In the genomic region with DNA sequence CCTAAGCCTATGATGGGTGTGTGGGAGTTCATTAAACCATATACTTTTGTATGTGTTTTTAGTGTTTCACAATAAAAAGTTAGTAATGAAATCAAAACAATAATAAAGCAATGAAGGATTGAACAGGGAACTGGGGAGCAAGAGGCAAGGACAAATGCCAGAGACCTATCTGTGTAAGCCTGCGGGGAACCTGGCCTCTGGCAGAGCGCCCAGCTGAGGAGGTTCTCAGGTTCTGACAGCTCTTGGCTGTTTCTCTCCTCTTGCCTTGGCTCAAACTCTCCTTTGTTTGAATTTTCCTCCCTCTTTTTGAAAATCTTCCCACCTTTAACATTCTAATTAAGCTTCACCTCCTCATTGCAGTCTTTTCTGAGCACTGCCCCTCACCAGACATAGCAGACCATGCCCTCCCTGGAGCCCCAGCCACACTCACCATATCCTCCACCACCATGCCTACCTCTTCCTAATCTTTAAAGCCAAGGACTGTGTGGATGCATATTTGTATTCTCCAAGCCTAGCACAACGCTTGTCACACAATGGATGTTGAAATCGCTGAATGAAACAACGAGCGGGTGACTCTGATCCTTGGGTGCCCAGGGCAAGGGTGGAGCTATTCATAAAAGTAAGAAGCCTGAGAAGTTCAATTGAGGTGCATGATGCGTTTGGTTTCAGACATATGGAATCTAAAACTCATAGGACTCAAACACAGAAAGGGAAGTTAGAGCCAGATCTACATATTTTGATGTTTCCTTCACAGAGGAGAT, we compare ENCODE assay signal across 20 cellular contexts.
A peak's percentile ranks its signal among the peaks of the same experiment; 100 is the strongest.
DNase-seq lines count a peak whose midpoint lies in the region; ATAC-seq and TF ChIP-seq lines count a peak whose summit lies in the region.
"Had no signal": no experiment of that assay in that cellular context is flagged by ENCODE, and none has a peak within 500 bp of the region (broad histone marks: within the 10 kb centered on the region; RNA-seq: fewer than 3 reads in every experiment).

No MANE protein-coding gene starts in this region.

- peak overlapping the region; percentile 75; the same call in 1 of the 2 replicates for H4K5ac ChIP-seq in IMR-90 (ENCODE audit: low read depth, low read length)

- H3K9ac ChIP-seq in IMR-90 (ENCODE audit: low read depth, low read length), result no peak overlapping the region

- H3K36me3 Mint-ChIP-seq in nephron (ENCODE audit: low read depth), result peaks cover 5% of the 10 kb centered on the region
- H3K36me3 Mint-ChIP-seq: activated naive CD4-positive, alpha-beta T cell treated with anti-CD3 and anti-CD28 coated beads, Interleukin-2, amount 10 ng/mL, durations not matched to agents 7 days and 5 days; CD4-positive, alpha-beta memory T cell; naive thymus-derived CD4-positive, alpha-beta T cell had no signal

- H2AK9ac ChIP-seq in IMR-90 (replicated peaks; ENCODE audit: low read depth, low read length, poor library complexity), result no peak overlapping the region

- BruUV-seq in IMR-90 (replicated peaks; lab: Mats Ljungman, UMichigan), result no TSS peak

- no peak for TF ChIP-seq CTCF in IMR-90 (conservative IDR thresholded peaks at IDR 0.05; ENCODE audit: low read depth, low read length)
- TF ChIP-seq CTCF in fibroblast of the aortic adventitia (IDR thresholded peaks at IDR 0.05; ENCODE audit: insufficient read depth, low read length), result no peak
- TF ChIP-seq CTCF in nephron (IDR thresholded peaks at IDR 0.05; ENCODE audit: unreplicated experiment in 3 of 3), result no peak
- TF ChIP-seq CTCF in mucosa of descending colon (IDR thresholded peaks at IDR 0.05), result no peak

- H3K79me1 ChIP-seq in IMR-90 (ENCODE audit: low read depth in 1 of 2, low read length in 2 of 2), result no peaks in the 10 kb centered on the region

- DNase-seq in IMR-90 (no peak), astrocyte of the hippocampus (ENCODE audit: low read depth, low spot score) (peak; percentile 39), fibroblast of the aortic adventitia (ENCODE audit: low read depth) (peak; percentile 60), NCI-H1694 treated with DMSO at 0.1 percent for 48 hours (lab: John Stamatoyannopoulos, UW) (no peak), putamen (ENCODE audit: low spot score) (no peak), mucosa of descending colon (no peak)
- DNase-seq in stimulated activated naive CD4-positive, alpha-beta T cell treated with Interleukin-2 at 50 U/mL for 16 hours (lab: John Stamatoyannopoulos, UW), result no peak
- DNase-seq: activated CD8-positive, alpha-beta T cell treated with anti-CD3 and anti-CD28 coated beads, Interleukin-2, amount 10 ng/mL, durations not matched to agents 7 days and 5 days; activated naive CD4-positive, alpha-beta T cell treated with anti-CD3 and anti-CD28 coated beads, Interleukin-2, amount 10 ng/mL, durations not matched to agents 7 days and 5 days; activated T-cell treated with anti-CD3 and anti-CD28 coated beads, Interleukin-2, amount 50 U/mL, for 4 hours; CD4-positive, alpha-beta memory T cell; colonic mucosa; kidney; mesenchymal stem cell; naive thymus-derived CD4-positive, alpha-beta T cell; NCI-H2029; NCI-H524; tibial artery had no signal

- POLR2A ChIA-PET in IMR-90 (lab: Charles Lee; ENCODE audit: unreplicated experiment), result no interaction called here

- no peaks in the 10 kb centered on the region for H4K20me1 ChIP-seq in IMR-90 (ENCODE audit: insufficient read depth, low read length)

- H3K36me3 ChIP-seq in IMR-90 (ENCODE audit: control insufficient read depth, insufficient read depth, low read length) (no peaks in the 10 kb centered on the region), mucosa of descending colon (ENCODE audit: low read depth) (no peaks in the 10 kb centered on the region)
- H3K36me3 ChIP-seq: colonic mucosa, tibial artery had no signal

- no peak overlapping the region for H3K23ac ChIP-seq in IMR-90 (ENCODE audit: low read depth, low read length)

- dilution Hi-C loops in IMR-90 (cut with HindIII; ENCODE audit: low sequenced_read_pairs, unreplicated experiment), result no loop called here

- no peak for TF ChIP-seq RAD21 in IMR-90 (IDR thresholded peaks at IDR 0.05; ENCODE audit: low read length)

- in situ Hi-C loops in IMR-90 (cut with MboI; ENCODE audit: low sequenced_read_pairs), result no loop called here

- WGBS in IMR-90 (ENCODE audit: extremely low coverage in 2 of 2, insufficient read length in 1 of 2), 2 experiments, result 93% methylated on average over 3 of the region's 7 CpGs; no CpG with 5 or more reads in 1 of the 2 experiments

- H3K4me3 Mint-ChIP-seq in nephron, result no peak overlapping the region
- H3K4me3 Mint-ChIP-seq: activated CD8-positive, alpha-beta T cell treated with anti-CD3 and anti-CD28 coated beads, Interleukin-2, amount 10 ng/mL, durations not matched to agents 7 days and 5 days; activated naive CD4-positive, alpha-beta T cell treated with anti-CD3 and anti-CD28 coated beads, Interleukin-2, amount 10 ng/mL, durations not matched to agents 7 days and 5 days; activated T-cell treated with anti-CD3 and anti-CD28 coated beads, Interleukin-2, amount 50 U/mL, for 4 hours; CD4-positive, alpha-beta memory T cell; naive thymus-derived CD4-positive, alpha-beta T cell had no signal

- peak overlapping the region; percentile 68; the same call in 1 of the 2 replicates for H2BK20ac ChIP-seq in IMR-90 (ENCODE audit: low read depth, low read length)

- H2BK120ac ChIP-seq in IMR-90 (ENCODE audit: low read depth, low read length), result peak overlapping the region; percentile 33; the same call in 1 of the 2 replicates

- peaks cover 3% of the 10 kb centered on the region for H3K9me3 Mint-ChIP-seq in nephron
- H3K9me3 Mint-ChIP-seq: activated naive CD4-positive, alpha-beta T cell treated with anti-CD3 and anti-CD28 coated beads, Interleukin-2, amount 10 ng/mL, durations not matched to agents 7 days and 5 days; activated T-cell treated with anti-CD3 and anti-CD28 coated beads, Interleukin-2, amount 50 U/mL, for 4 hours; CD4-positive, alpha-beta memory T cell had no signal

- H3K9me3 ChIP-seq in IMR-90 (ENCODE audit: control insufficient read depth, insufficient read depth, low read length) (no peaks in the 10 kb centered on the region), mucosa of descending colon (no peaks in the 10 kb centered on the region)
- H3K9me3 ChIP-seq: colonic mucosa, tibial artery had no signal

- no peak overlapping the region for H3K27ac ChIP-seq in IMR-90 (ENCODE audit: insufficient read depth, low read length)
- H3K27ac ChIP-seq: colonic mucosa, tibial artery had no signal

- CTCF ChIA-PET in IMR-90 (lab: Yijun Ruan, JAX), result interaction anchor here (0.9 kb wide), 1 partner anchor 11 kb away, joined by 3 read pairs; no protein-coding TSS in a partner anchor

- no peak overlapping the region for H4K8ac ChIP-seq in IMR-90 (ENCODE audit: low read depth in 2 of 2, low read length in 2 of 2)

- no peak overlapping the region for H3K4me3 ChIP-seq in IMR-90 (ENCODE audit: insufficient read depth, low read depth, low read length)
- no peak overlapping the region for H3K4me3 ChIP-seq in fibroblast of the aortic adventitia (ENCODE audit: low read depth, low read length)
- H3K4me3 ChIP-seq in mucosa of descending colon, result no peak overlapping the region
- H3K4me3 ChIP-seq: colonic mucosa, tibial artery had no signal

- no peak overlapping the region for H4K91ac ChIP-seq in IMR-90 (ENCODE audit: insufficient read depth, low read depth, low read length)

- no peak overlapping the region for H2BK15ac ChIP-seq in IMR-90 (ENCODE audit: low read depth, low read length)

- intact Hi-C loops in IMR-90 (cut with micrococcal nuclease), result no loop called here
- intact Hi-C loops in mucosa of descending colon (cut with DNase I, micrococcal nuclease), result no loop called here

- H3K4ac ChIP-seq in IMR-90 (ENCODE audit: low read depth, low read length), result peak overlapping the region; percentile 33; the same call in 1 of the 2 replicates

- H2AFZ ChIP-seq in IMR-90 (replicated peaks; ENCODE audit: low read length, poor library complexity), result no peak overlapping the region

- no peak overlapping the region for H3K56ac ChIP-seq in IMR-90 (ENCODE audit: extremely low read depth, insufficient read depth, low read length)

- H3K27me3 Mint-ChIP-seq in nephron (ENCODE audit: low read depth), result no peaks in the 10 kb centered on the region
- H3K27me3 Mint-ChIP-seq: activated naive CD4-positive, alpha-beta T cell treated with anti-CD3 and anti-CD28 coated beads, Interleukin-2, amount 10 ng/mL, durations not matched to agents 7 days and 5 days had no signal

- 0 out of 2 replicates have a peak overlapping the region, but pooled peaks have one; percentile 28 for H3K14ac ChIP-seq in IMR-90 (replicated peaks; ENCODE audit: low read depth, low read length)

- peak overlapping the region; percentile 40 to 57 (median 56) for H3K27ac Mint-ChIP-seq in nephron
- H3K27ac Mint-ChIP-seq: activated CD8-positive, alpha-beta T cell treated with anti-CD3 and anti-CD28 coated beads, Interleukin-2, amount 10 ng/mL, durations not matched to agents 7 days and 5 days; activated naive CD4-positive, alpha-beta T cell treated with anti-CD3 and anti-CD28 coated beads, Interleukin-2, amount 10 ng/mL, durations not matched to agents 7 days and 5 days; CD4-positive, alpha-beta memory T cell; naive thymus-derived CD4-positive, alpha-beta T cell had no signal

- ATAC-seq in IMR-90 (ENCODE audit: low read depth) (no peak), mucosa of descending colon (no peak)
- ATAC-seq: activated CD4-positive, CD25-positive, alpha-beta regulatory T cell treated with anti-CD3 and anti-CD28 coated beads, Interleukin-2, amount 50 U/mL, for 24 hours; activated CD8-positive, alpha-beta T cell treated with anti-CD3 and anti-CD28 coated beads, Interleukin-2, amount 10 ng/mL, durations not matched to agents 7 days and 5 days; activated T-cell treated with anti-CD3 and anti-CD28 coated beads, Interleukin-2, amount 50 U/mL, for 4 hours; naive thymus-derived CD4-positive, alpha-beta T cell had no signal

- no peaks in the 10 kb centered on the region for H3K27me3 ChIP-seq in IMR-90 (ENCODE audit: control insufficient read depth, insufficient read depth, low read length)
- H3K27me3 ChIP-seq: colonic mucosa, tibial artery had no signal

- H2BK5ac ChIP-seq in IMR-90 (ENCODE audit: low read depth, low read length, poor library complexity, severe bottlenecking), result no peak overlapping the region

- no peak overlapping the region for H3K4me2 ChIP-seq in IMR-90 (ENCODE audit: low read depth, low read length)

- H3K4me1 ChIP-seq in IMR-90 (ENCODE audit: control insufficient read depth, insufficient read depth, low read length), result peaks cover 9% of the 10 kb centered on the region
- H3K4me1 ChIP-seq in mucosa of descending colon (ENCODE audit: low read depth), result no peaks in the 10 kb centered on the region
- H3K4me1 ChIP-seq: colonic mucosa had no signal

- H3K18ac ChIP-seq in IMR-90 (ENCODE audit: low read depth, low read length), result peak overlapping the region; percentile 52

- TF ChIP-seq POLR2A in IMR-90 (IDR thresholded peaks at IDR 0.05; ENCODE audit: low read depth, low read length), result no peak

- peak overlapping the region; percentile 35; the same call in 1 of the 2 replicates for H2AK5ac ChIP-seq in IMR-90 (ENCODE audit: low read depth, low read length)

- peaks cover 42% of the 10 kb centered on the region for H3K4me1 Mint-ChIP-seq in nephron
- H3K4me1 Mint-ChIP-seq: activated naive CD4-positive, alpha-beta T cell treated with anti-CD3 and anti-CD28 coated beads, Interleukin-2, amount 10 ng/mL, durations not matched to agents 7 days and 5 days; CD4-positive, alpha-beta memory T cell; naive thymus-derived CD4-positive, alpha-beta T cell had no signal

- peaks cover 7% of the 10 kb centered on the region; the same call in 1 of the 2 replicates for H3K9me1 ChIP-seq in IMR-90 (ENCODE audit: insufficient read depth, low read length)

Comparison
In these comparisons a context has a peak if more than half of its experiments do, and no peak if none do; other contexts are left out.
1. DNase-seq: peak in astrocyte of the hippocampus (single experiment) and fibroblast of the aortic adventitia (single experiment); none in IMR-90 (single experiment), stimulated activated naive CD4-positive, alpha-beta T cell treated with Interleukin-2 at 50 U/mL for 16 hours (single experiment), NCI-H1694 treated with DMSO at 0.1 percent for 48 hours (single experiment), putamen (single experiment) and mucosa of descending colon (0 of 3).